In the genomic region with DNA sequence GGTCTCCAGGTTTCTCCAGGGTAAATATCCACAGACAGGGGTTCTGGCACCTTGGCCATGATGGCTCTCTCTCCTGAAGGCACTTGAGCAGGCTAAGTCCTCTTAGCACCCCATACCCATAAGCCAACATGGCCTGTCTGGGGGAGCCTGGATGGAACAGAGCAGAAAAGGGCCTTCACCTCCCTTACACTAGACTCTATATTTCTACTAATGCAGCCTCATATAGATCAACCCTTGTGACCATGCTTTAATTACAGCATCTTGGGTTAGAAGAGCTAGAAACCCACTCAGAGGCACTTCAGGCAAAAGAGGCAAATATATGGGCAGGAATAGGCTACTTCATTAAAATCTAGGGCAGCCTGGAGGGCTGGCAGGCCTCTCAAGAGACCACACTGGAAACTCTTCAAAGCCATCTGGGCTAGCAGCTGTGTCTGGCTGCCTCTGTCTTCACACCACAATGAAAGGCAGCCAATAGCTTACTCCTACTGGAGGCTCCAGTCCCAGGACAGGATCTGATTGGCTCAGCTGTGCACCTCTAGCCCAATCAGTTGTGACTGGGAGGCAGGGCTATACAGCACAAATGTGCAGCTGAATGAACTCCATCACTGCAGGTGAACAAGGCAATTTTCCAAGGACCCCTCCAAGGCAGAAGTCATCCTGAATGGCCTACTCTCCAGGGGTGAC, we compare ENCODE assay signal across 21 cellular contexts. TPM values are rescaled to one million over a fixed set of nuclear protein-coding genes. Genes with fewer than 3 reads are reported as not detected.
DNase-seq lines count a peak whose midpoint lies in the region; ATAC-seq, FAIRE-seq and TF ChIP-seq lines count a peak whose summit lies in the region.
"Had no signal": no experiment of that assay in that cellular context is flagged by ENCODE, and none has a peak within 500 bp of the region (broad histone marks: within the 10 kb centered on the region; RNA-seq: fewer than 3 reads in every experiment).

No MANE protein-coding gene starts in this region.

- peaks cover 4% of the 10 kb centered on the region; the same call in 1 of the 2 replicates for H3K79me2 ChIP-seq in GM12878 (ENCODE audit: control insufficient read depth, insufficient read depth, low read length)

- H3K36me3 ChIP-seq in KOPT-K1 (ENCODE audit: insufficient read depth, low read length) (no peaks in the 10 kb centered on the region), GM12878 (ENCODE audit: control insufficient read depth in 2 of 2, insufficient read depth in 2 of 2, low read length in 1 of 2) (no peaks in the 10 kb centered on the region)
- H3K36me3 ChIP-seq: esophagus squamous epithelium, heart left ventricle had no signal

- H3K9me3 Mint-ChIP-seq in activated naive CD8-positive, alpha-beta T cell treated with anti-CD3 and anti-CD28 coated beads, Interleukin-2, amount 50 U/mL, for 24 hours = no peaks in the 10 kb centered on the region
- H3K9me3 Mint-ChIP-seq: CD4-positive, alpha-beta T cell; IgD-negative memory B cell; type B pancreatic cell had no signal

- ATAC-seq in GM12878 = peak; percentile 31
- ATAC-seq in HG03342 (IDR thresholded peaks at IDR 0.05; ENCODE audit: unreplicated experiment) = no peak
- no peak for ATAC-seq in activated naive CD8-positive, alpha-beta T cell treated with anti-CD3 and anti-CD28 coated beads, Interleukin-2, amount 50 U/mL, for 24 hours
- ATAC-seq: activated CD8-positive, alpha-beta T cell treated with anti-CD3 and anti-CD28 coated beads, Interleukin-2, amount 10 ng/mL, durations not matched to agents 7 days and 5 days; heart left ventricle had no signal

- CTCF ChIA-PET in GM12878 (lab: Yijun Ruan, JAX) = interaction anchor here (1.7 to 3.2 kb wide), 2 partner anchors 14 to 62 kb away, joined by 4 to 15 read pairs; no protein-coding TSS in a partner anchor

- POLR2A ChIA-PET in GM12878 (lab: Charles Lee) = interaction anchor here (1.7 to 1.8 kb wide), 2 partner anchors 13 to 17 kb away, joined by 5 to 6 read pairs; a partner anchor contains a TSS

- H3K36me3 Mint-ChIP-seq in activated naive CD8-positive, alpha-beta T cell treated with anti-CD3 and anti-CD28 coated beads, Interleukin-2, amount 50 U/mL, for 24 hours (ENCODE audit: low read depth) = no peaks in the 10 kb centered on the region
- H3K36me3 Mint-ChIP-seq: IgD-negative memory B cell, type B pancreatic cell had no signal

- H3K4me2 ChIP-seq in GM12878 (ENCODE audit: control insufficient read depth, insufficient read depth) = no peak overlapping the region

- H3K4me3 Mint-ChIP-seq in activated naive CD8-positive, alpha-beta T cell treated with anti-CD3 and anti-CD28 coated beads, Interleukin-2, amount 50 U/mL, for 24 hours = no peak overlapping the region
- H3K4me3 Mint-ChIP-seq: activated CD8-positive, alpha-beta T cell treated with anti-CD3 and anti-CD28 coated beads, Interleukin-2, amount 10 ng/mL, durations not matched to agents 7 days and 5 days; CD4-positive, alpha-beta T cell; type B pancreatic cell had no signal

- no TSS peak for BruUV-seq in GM12878 (replicated peaks; lab: Mats Ljungman, UMichigan)

- H4K20me1 ChIP-seq in GM12878 (ENCODE audit: control insufficient read depth, insufficient read depth) = no peaks in the 10 kb centered on the region

- H3K27ac Mint-ChIP-seq in activated naive CD8-positive, alpha-beta T cell treated with anti-CD3 and anti-CD28 coated beads, Interleukin-2, amount 50 U/mL, for 24 hours = no peak overlapping the region
- H3K27ac Mint-ChIP-seq: activated CD8-positive, alpha-beta T cell treated with anti-CD3 and anti-CD28 coated beads, Interleukin-2, amount 10 ng/mL, durations not matched to agents 7 days and 5 days; CD4-positive, alpha-beta T cell; IgD-negative memory B cell; type B pancreatic cell had no signal

- FAIRE-seq in GM12878 (lab: Jason Lieb, UNC) = no peak
- FAIRE-seq: astrocyte, G401.6, kidney had no signal

- H3K9me3 ChIP-seq in KOPT-K1 (ENCODE audit: insufficient read depth, low read length, poor library complexity, severe bottlenecking) (no peaks in the 10 kb centered on the region), GM12878 (replicated peaks; ENCODE audit: control insufficient read depth, insufficient read depth, low read length) (no peaks in the 10 kb centered on the region)
- H3K9me3 ChIP-seq: esophagus squamous epithelium, heart left ventricle had no signal

- DNase-seq in NCI-H187 (lab: John Stamatoyannopoulos, UW) = peak; percentile 33 to 75
- DNase-seq in NCI-H187 treated with DMSO at 0.1 percent for 48 hours (lab: John Stamatoyannopoulos, UW) = no peak
- peak; percentile 35 to 78 for DNase-seq in NCI-H446 (lab: John Stamatoyannopoulos, UW)
- no peak for DNase-seq in GM12878 (ENCODE audit: low read depth, low spot score)
- no peak for DNase-seq in GM20000 (ENCODE audit: low spot score)
- no peak for DNase-seq in activated naive CD8-positive, alpha-beta T cell treated with anti-CD3 and anti-CD28 coated beads, Interleukin-2, amount 50 U/mL, for 24 hours
- DNase-seq: activated CD8-positive, alpha-beta T cell treated with anti-CD3 and anti-CD28 coated beads, Interleukin-2, amount 10 ng/mL, durations not matched to agents 7 days and 5 days; CD4-positive, alpha-beta T cell; esophagus squamous epithelium; kidney; NCI-H2227 treated with DMSO at 0.1 percent for 48 hours; nucleus accumbens; stimulated activated CD4-positive, alpha-beta T cell treated with anti-CD3 and anti-CD28 coated beads, Interleukin-4, amount 100 ng/mL, for 4 hours; T-helper 9 cell had no signal

- H3K4me1 Mint-ChIP-seq in activated naive CD8-positive, alpha-beta T cell treated with anti-CD3 and anti-CD28 coated beads, Interleukin-2, amount 50 U/mL, for 24 hours = peaks cover 18% of the 10 kb centered on the region

- TF ChIP-seq EP300 in GM12878 (IDR thresholded peaks at IDR 0.05; ENCODE audit: borderline replicate concordance in 1 of 2, control insufficient read depth in 1 of 2, low read depth in 2 of 2, low read length in 2 of 2) = no peak

- peaks cover 15% of the 10 kb centered on the region for H3K4me1 ChIP-seq in GM12878 (ENCODE audit: control insufficient read depth, insufficient read depth, low read length)

- H3K27ac ChIP-seq in KOPT-K1 (ENCODE audit: low read depth, low read length, poor library complexity, severe bottlenecking) = peak overlapping the region; percentile 100
- H3K27ac ChIP-seq in GM12878 (ENCODE audit: control insufficient read depth, insufficient read depth) = no peak overlapping the region
- H3K27ac ChIP-seq: esophagus squamous epithelium, heart left ventricle had no signal

- SMC1A ChIA-PET in GM12878 (lab: Charles Lee; ENCODE audit: uncharacterized antibody, unreplicated experiment) = interaction anchor here (1.1 kb wide), 1 partner anchor 17 kb away, joined by 3 read pairs; no protein-coding TSS in a partner anchor

- no peaks in the 10 kb centered on the region for H3K27me3 Mint-ChIP-seq in activated naive CD8-positive, alpha-beta T cell treated with anti-CD3 and anti-CD28 coated beads, Interleukin-2, amount 50 U/mL, for 24 hours
- H3K27me3 Mint-ChIP-seq: CD4-positive, alpha-beta T cell; IgD-negative memory B cell; type B pancreatic cell had no signal

- no peak for TF ChIP-seq RAD21 in GM12878 (IDR thresholded peaks at IDR 0.05; ENCODE audit: insufficient read depth, low read depth, low read length)

- TF ChIP-seq POLR2A in GM12878 (IDR thresholded peaks at IDR 0.05; ENCODE audit: low read depth, low read length) = no peak

- intact Hi-C loops in GM12878 (cut with micrococcal nuclease; ENCODE audit: unreplicated experiment) = no loop called here

- no peak overlapping the region for H3K4me3 ChIP-seq in GM12878
- H3K4me3 ChIP-seq: esophagus squamous epithelium, heart left ventricle had no signal

- RAD21 ChIA-PET in GM12878 (lab: Charles Lee; ENCODE audit: unreplicated experiment) = interaction anchor here (0.5 to 1.4 kb wide), 2 partner anchors 13 to 61 kb away, joined by 3 read pairs; no protein-coding TSS in a partner anchor

- in situ Hi-C loops in GM12878 (cut with MboI) = no loop called here

- TF ChIP-seq CTCF in GM12878 (IDR thresholded peaks at IDR 0.05 in 2 of 3, conservative IDR thresholded peaks at IDR 0.05 in 1 of 3; ENCODE audit: control insufficient read depth in 2 of 3, extremely low read depth in 1 of 3, insufficient read depth in 1 of 3, low read depth in 3 of 3, low read length in 3 of 3) = no peak
- no peak for TF ChIP-seq CTCF in GM20000 (IDR thresholded peaks at IDR 0.05; ENCODE audit: extremely low read depth, missing control alignments)

- H3K27me3 ChIP-seq in GM12878 (replicated peaks in 1 of 2; ENCODE audit: control insufficient read depth in 2 of 2, insufficient read depth in 2 of 2, low read length in 1 of 2) = no peaks in the 10 kb centered on the region

- H3K9ac ChIP-seq in GM12878 (ENCODE audit: control insufficient read depth, insufficient read depth, low read length) = no peak overlapping the region

- no peak overlapping the region for H2AFZ ChIP-seq in GM12878 (ENCODE audit: control insufficient read depth, low read depth, low read length)

RNA-seq across cellular contexts. Expression of a gene that starts 4.7 kb away (rescaled TPM):
- 10.9 and 14.9 TPM in 2 replicates for total RNA-seq in GM12878 (2013; cell fraction: nucleolus; rRNA removed)
- total RNA-seq in GM12878 (2014; rRNA removed) (40.4 and 59.3 TPM in 2 replicates), GM12878 (2014; rRNA removed; fragmentation: Illumina TruSeq; extraction: Trizol) (6.5 and 8.5 TPM in 2 replicates), GM12878 (2021) (87.6 and 90.0 TPM in 2 replicates)
- polyA plus RNA-seq in GM12878 (2011; ENCODE audit: low read depth) = 8.4 TPM
- polyA plus RNA-seq in GM12878 (2011; rRNA removed) (3.3 and 9.0 TPM in 2 replicates), GM12878 (2014; fragmentation: Illumina TruSeq; extraction: Trizol) (1.3 and 4.3 TPM in 2 replicates), GM12878 (2014; fragmentation: Nextera tagmentation; extraction: Ambion mirVana) (1 to 10 TPM in 1 of 2 experiments, under 1 TPM in 1; 0.50 to 1.9 TPM), GM12878 (2014; rRNA removed) (37.7 and 58.6 TPM in 2 replicates), GM12878 (2016; fragmentation: Nextera tagmentation; extraction: Ambion mirVana) (10 to 100 TPM in 1 of 2 experiments, 1 to 10 TPM in 1; 5.7 to 41.3 TPM)
- polyA plus RNA-seq in GM12878 (2011; cell fraction: cytosol; rRNA removed) = 24.4 and 33.2 TPM in 2 replicates
- polyA plus RNA-seq in GM12878 (2011; cell fraction: nucleus; rRNA removed) = 26.7 and 44.2 TPM in 2 replicates
- polyA plus RNA-seq in GM12878 (2012) = 39.9 and 49.2 TPM in 2 replicates
- 8.9 and 34.4 TPM in 2 replicates for polyA minus RNA-seq in GM12878 (2011; rRNA and poly(A)+ RNA removed)
- polyA minus RNA-seq in GM12878 (2011; cell fraction: cytosol; rRNA and poly(A)+ RNA removed) = 37.6 and 54.5 TPM in 2 replicates
- polyA minus RNA-seq in GM12878 (2011; cell fraction: nucleus; rRNA and poly(A)+ RNA removed) = 8.5 and 22.1 TPM in 2 replicates

RNA-seq across cellular contexts. Expression of a gene that starts 12.8 kb away (rescaled TPM):
- 39.3 and 42.6 TPM in 2 replicates for total RNA-seq in GM12878 (2013; cell fraction: nucleolus; rRNA removed)
- total RNA-seq in GM12878 (2014; rRNA removed) (308 and 348 TPM in 2 replicates), GM12878 (2014; rRNA removed; fragmentation: Illumina TruSeq; extraction: Trizol) (106 and 113 TPM in 2 replicates), GM12878 (2021) (219 and 234 TPM in 2 replicates)
- polyA plus RNA-seq in GM12878 (2011; ENCODE audit: low read depth) = 71.1 TPM
- polyA plus RNA-seq in GM12878 (2011; rRNA removed) (39.6 and 95.7 TPM in 2 replicates), GM12878 (2014; fragmentation: Illumina TruSeq; extraction: Trizol) (8.6 and 46.2 TPM in 2 replicates), GM12878 (2014; fragmentation: Nextera tagmentation; extraction: Ambion mirVana) (100 to 1,000 TPM in 1 of 2 experiments, 10 to 100 TPM in 1; 30.6 to 100 TPM), GM12878 (2014; rRNA removed) (278 and 338 TPM in 2 replicates), GM12878 (2016; fragmentation: Nextera tagmentation; extraction: Ambion mirVana) (100 to 1,000 TPM; 446 to 495 TPM)
- 75.8 and 141 TPM in 2 replicates for polyA plus RNA-seq in GM12878 (2011; cell fraction: cytosol; rRNA removed)
- 107 and 109 TPM in 2 replicates for polyA plus RNA-seq in GM12878 (2011; cell fraction: nucleus; rRNA removed)
- polyA plus RNA-seq in GM12878 (2012) = 148 and 153 TPM in 2 replicates
- polyA minus RNA-seq in GM12878 (2011; rRNA and poly(A)+ RNA removed) = 11.7 and 28.6 TPM in 2 replicates
- 42.0 and 50.9 TPM in 2 replicates for polyA minus RNA-seq in GM12878 (2011; cell fraction: cytosol; rRNA and poly(A)+ RNA removed)
- polyA minus RNA-seq in GM12878 (2011; cell fraction: nucleus; rRNA and poly(A)+ RNA removed) = 22.0 and 30.6 TPM in 2 replicates

RNA-seq across cellular contexts. Expression of a gene that starts 13.9 kb away (rescaled TPM):
- 218 and 234 TPM in 2 replicates for total RNA-seq in GM12878 (2013; cell fraction: nucleolus; rRNA removed)
- total RNA-seq in GM12878 (2014; rRNA removed) (96.3 and 106 TPM in 2 replicates), GM12878 (2014; rRNA removed; fragmentation: Illumina TruSeq; extraction: Trizol) (21.8 and 30.6 TPM in 2 replicates), GM12878 (2021) (146 and 169 TPM in 2 replicates)
- polyA plus RNA-seq in GM12878 (2011; ENCODE audit: low read depth) = 55.6 TPM
- polyA plus RNA-seq in GM12878 (2011; rRNA removed) (15.2 and 28.0 TPM in 2 replicates), GM12878 (2014; fragmentation: Illumina TruSeq; extraction: Trizol) (17.0 and 39.9 TPM in 2 replicates), GM12878 (2014; fragmentation: Nextera tagmentation; extraction: Ambion mirVana) (1 to 10 TPM; 1.3 to 7.2 TPM), GM12878 (2014; rRNA removed) (116 and 167 TPM in 2 replicates), GM12878 (2016; fragmentation: Nextera tagmentation; extraction: Ambion mirVana) (10 to 100 TPM; 31.1 to 35.6 TPM)
- 47.6 and 77.5 TPM in 2 replicates for polyA plus RNA-seq in GM12878 (2011; cell fraction: cytosol; rRNA removed)
- 493 and 679 TPM in 2 replicates for polyA plus RNA-seq in GM12878 (2011; cell fraction: nucleus; rRNA removed)
- 77.9 and 106 TPM in 2 replicates for polyA plus RNA-seq in GM12878 (2012)
- polyA minus RNA-seq in GM12878 (2011; rRNA and poly(A)+ RNA removed) = 39.4 and 60.9 TPM in 2 replicates
- 27.0 and 30.1 TPM in 2 replicates for polyA minus RNA-seq in GM12878 (2011; cell fraction: cytosol; rRNA and poly(A)+ RNA removed)
- polyA minus RNA-seq in GM12878 (2011; cell fraction: nucleus; rRNA and poly(A)+ RNA removed) = 81.4 and 144 TPM in 2 replicates

RNA-seq across cellular contexts. Expression of a gene that starts 57.8 kb away (rescaled TPM):
- 64.8 and 87.4 TPM in 2 replicates for total RNA-seq in GM12878 (2013; cell fraction: nucleolus; rRNA removed)
- 4.0 and 5.1 TPM in 2 replicates for total RNA-seq in GM12878 (2014; rRNA removed)
- 3.7 and 4.3 TPM in 2 replicates for total RNA-seq in GM12878 (2014; rRNA removed; fragmentation: Illumina TruSeq; extraction: Trizol)
- 9.6 and 12.4 TPM in 2 replicates for total RNA-seq in GM12878 (2021)
- 6.4 TPM for polyA plus RNA-seq in GM12878 (2011; ENCODE audit: low read depth)
- 3.5 and 4.2 TPM in 2 replicates for polyA plus RNA-seq in GM12878 (2011; rRNA removed)
- polyA plus RNA-seq in GM12878 (2011; cell fraction: cytosol; rRNA removed) = 3.5 and 3.9 TPM in 2 replicates
- polyA plus RNA-seq in GM12878 (2011; cell fraction: nucleus; rRNA removed) = 21.1 and 23.2 TPM in 2 replicates
- 8.5 and 8.8 TPM in 2 replicates for polyA plus RNA-seq in GM12878 (2012)
- 2.6 and 6.0 TPM in 2 replicates for polyA plus RNA-seq in GM12878 (2014; fragmentation: Illumina TruSeq; extraction: Trizol)
- under 1 TPM; 0.37 to 0.95 TPM for polyA plus RNA-seq in GM12878 (2014; fragmentation: Nextera tagmentation; extraction: Ambion mirVana)
- 8.1 and 9.5 TPM in 2 replicates for polyA plus RNA-seq in GM12878 (2014; rRNA removed)
- polyA plus RNA-seq in GM12878 (2016; fragmentation: Nextera tagmentation; extraction: Ambion mirVana) = 1 to 10 TPM; 5.6 to 6.5 TPM
- 3.1 and 10.6 TPM in 2 replicates for polyA minus RNA-seq in GM12878 (2011; rRNA and poly(A)+ RNA removed)
- 1.1 and 3.3 TPM in 2 replicates for polyA minus RNA-seq in GM12878 (2011; cell fraction: cytosol; rRNA and poly(A)+ RNA removed)
- polyA minus RNA-seq in GM12878 (2011; cell fraction: nucleus; rRNA and poly(A)+ RNA removed) = 10.0 and 19.4 TPM in 2 replicates

RNA-seq across cellular contexts. Expression of a gene that starts 58.0 kb away (rescaled TPM):
- 23.0 and 27.4 TPM in 2 replicates for total RNA-seq in GM12878 (2013; cell fraction: nucleolus; rRNA removed)
- total RNA-seq in GM12878 (2014; rRNA removed) (66.3 and 73.0 TPM in 2 replicates), GM12878 (2014; rRNA removed; fragmentation: Illumina TruSeq; extraction: Trizol) (52.8 and 56.3 TPM in 2 replicates), GM12878 (2021) (69.6 and 70.7 TPM in 2 replicates)
- 120 TPM for polyA plus RNA-seq in GM12878 (2011; ENCODE audit: low read depth)
- polyA plus RNA-seq in GM12878 (2011; rRNA removed) (71.0 and 158 TPM in 2 replicates), GM12878 (2014; fragmentation: Illumina TruSeq; extraction: Trizol) (64.0 and 79.3 TPM in 2 replicates), GM12878 (2014; fragmentation: Nextera tagmentation; extraction: Ambion mirVana) (100 to 1,000 TPM; 337 to 363 TPM), GM12878 (2014; rRNA removed) (67.0 and 105 TPM in 2 replicates), GM12878 (2016; fragmentation: Nextera tagmentation; extraction: Ambion mirVana) (100 to 1,000 TPM; 189 to 221 TPM)
- 97.6 and 110 TPM in 2 replicates for polyA plus RNA-seq in GM12878 (2011; cell fraction: cytosol; rRNA removed)
- polyA plus RNA-seq in GM12878 (2011; cell fraction: nucleus; rRNA removed) = 55.1 and 62.1 TPM in 2 replicates
- polyA plus RNA-seq in GM12878 (2012) = 62.8 and 86.2 TPM in 2 replicates
- 28.0 and 32.8 TPM in 2 replicates for polyA minus RNA-seq in GM12878 (2011; rRNA and poly(A)+ RNA removed)
- polyA minus RNA-seq in GM12878 (2011; cell fraction: cytosol; rRNA and poly(A)+ RNA removed) = 9.6 and 15.1 TPM in 2 replicates
- polyA minus RNA-seq in GM12878 (2011; cell fraction: nucleus; rRNA and poly(A)+ RNA removed) = 26.0 and 35.4 TPM in 2 replicates

Comparison
In these comparisons a context has a peak if more than half of its experiments do, and no peak if none do; other contexts are left out.
1. DNase-seq: peak in NCI-H187 (2 of 2) and NCI-H446 (2 of 2); none in NCI-H187 treated with DMSO at 0.1 percent for 48 hours (single experiment), GM12878 (single experiment), GM20000 (single experiment) and activated naive CD8-positive, alpha-beta T cell treated with anti-CD3 and anti-CD28 coated beads, Interleukin-2, amount 50 U/mL, for 24 hours (single experiment).